In genomic region chr2:1744446-1745170, GRCh38 we compare ENCODE assay signal across 8 cellular contexts. TPM values are rescaled to one million over a fixed set of nuclear protein-coding genes. Genes with fewer than 3 reads are reported as not detected.
DNase-seq lines count a peak whose midpoint lies in the region; ATAC-seq, FAIRE-seq and TF ChIP-seq lines count a peak whose summit lies in the region.

Gene PXDN (minus strand): TSS chr2:1744515. CDS start chr2:1744455, 60 bp downstream.

- H3K79me2 ChIP-seq in ACC112 (ENCODE audit: control insufficient read depth, insufficient read depth, low read length, unreplicated experiment) (peaks cover 46% of the 10 kb centered on the region), astrocyte (ENCODE audit: insufficient read depth, low read length) (peaks cover 48% of the 10 kb centered on the region)

- ATAC-seq in GM18858 (IDR thresholded peaks at IDR 0.05; ENCODE audit: unreplicated experiment) (no peak), GM21526 (IDR thresholded peaks at IDR 0.05; ENCODE audit: low FRiP score, unreplicated experiment) (no peak), GM21529 (IDR thresholded peaks at IDR 0.05; ENCODE audit: unreplicated experiment) (no peak)

- H3K27me3 ChIP-seq in ACC112 (ENCODE audit: insufficient read depth, low read length) (peaks cover 11% of the 10 kb centered on the region; the same call in 1 of the 2 replicates), HUES64 (ENCODE audit: insufficient read depth, low read length) (peaks cover 27% of the 10 kb centered on the region), astrocyte (ENCODE audit: insufficient read depth, low read length) (no peaks in the 10 kb centered on the region), iPS-18a (ENCODE audit: control insufficient read depth, insufficient read depth, low read length) (peaks cover 41% of the 10 kb centered on the region)

- peaks cover 15% of the 10 kb centered on the region for H4K20me1 ChIP-seq in astrocyte (ENCODE audit: insufficient read depth, low read length)

- H3K9ac ChIP-seq in HUES64 (ENCODE audit: low read depth, low read length) (peak within 1 kb of the TSS; percentile 83), astrocyte (ENCODE audit: low read length) (peak within 1 kb of the TSS; percentile 97), iPS-18a (ENCODE audit: low read length) (peak within 1 kb of the TSS; percentile 67)

- peaks cover 25% of the 10 kb centered on the region for H3K27me3 Mint-ChIP-seq in astrocyte (ENCODE audit: low read depth, unreplicated experiment)

- peak within 1 kb of the TSS; percentile 89 for H3K4me3 Mint-ChIP-seq in astrocyte (ENCODE audit: unreplicated experiment)

- H3K27ac Mint-ChIP-seq in astrocyte (ENCODE audit: unreplicated experiment), result peak within 1 kb of the TSS; percentile 77

- H3K36me3 Mint-ChIP-seq in astrocyte (ENCODE audit: low read depth, unreplicated experiment), result peaks cover 12% of the 10 kb centered on the region

- no peak for TF ChIP-seq CTCF in astrocyte (IDR thresholded peaks at IDR 0.05; ENCODE audit: insufficient read depth, low read depth, low read length)

- H3K4me1 ChIP-seq in ACC112 (ENCODE audit: control insufficient read depth, insufficient read depth, low read length, unreplicated experiment), result peaks cover 32% of the 10 kb centered on the region
- peaks cover 17% of the 10 kb centered on the region for H3K4me1 ChIP-seq in HUES64 (ENCODE audit: insufficient read depth, low read length)
- H3K4me1 ChIP-seq in astrocyte (ENCODE audit: insufficient read depth, low read length), result peaks cover 47% of the 10 kb centered on the region
- H3K4me1 ChIP-seq in iPS-18a (ENCODE audit: control insufficient read depth, low read depth, low read length), result peaks cover 13% of the 10 kb centered on the region

- H3K9me3 ChIP-seq in HUES64 (ENCODE audit: insufficient read depth, low read depth, low read length) (no peaks in the 10 kb centered on the region), astrocyte (ENCODE audit: insufficient read depth, low read depth, low read length) (no peaks in the 10 kb centered on the region), iPS-18a (ENCODE audit: control insufficient read depth, low read depth, low read length) (no peaks in the 10 kb centered on the region)

- H3K9me3 Mint-ChIP-seq in astrocyte (ENCODE audit: unreplicated experiment), result no peaks in the 10 kb centered on the region

- H3K27ac ChIP-seq in ACC112 (ENCODE audit: low read depth, low read length), result peak within 1 kb of the TSS; percentile 99
- peak within 1 kb of the TSS; percentile 80 for H3K27ac ChIP-seq in HUES64 (ENCODE audit: low read depth, low read length)
- peak within 1 kb of the TSS; percentile 97 for H3K27ac ChIP-seq in astrocyte (ENCODE audit: low read depth, low read length)
- no peak within 1 kb of the TSS for H3K27ac ChIP-seq in iPS-18a (ENCODE audit: low read length)

- H3K4me1 Mint-ChIP-seq in astrocyte (ENCODE audit: low read depth, unreplicated experiment), result peaks cover 25% of the 10 kb centered on the region

- DNase-seq in astrocyte (ENCODE audit: low read depth) (peak; percentile 57), skeletal muscle cell (ENCODE audit: low read depth) (no peak)

- 13% methylated on average over 71 of the region's 71 CpGs for WGBS in HUES64

- H3K4me2 ChIP-seq in astrocyte (ENCODE audit: low read length), result peak within 1 kb of the TSS; percentile 89

- FAIRE-seq in astrocyte (lab: Jason Lieb, UNC), result no peak

- H3K4me3 ChIP-seq in ACC112 (ENCODE audit: low read depth, low read length) (peak within 1 kb of the TSS; percentile 98), HUES64 (ENCODE audit: low read length) (peak within 1 kb of the TSS; percentile 94), astrocyte (ENCODE audit: insufficient read depth, low read depth, low read length) (peak within 1 kb of the TSS; percentile 80), iPS-18a (ENCODE audit: low read length) (peak within 1 kb of the TSS; percentile 86), skeletal muscle cell (ENCODE audit: low read depth, low read length) (peak within 1 kb of the TSS; percentile 74)

- H2AFZ ChIP-seq in ACC112 (ENCODE audit: low read length, unreplicated experiment) (peak within 1 kb of the TSS; percentile 73), astrocyte (ENCODE audit: low read depth, low read length) (peak within 1 kb of the TSS; percentile 14)

- H3K36me3 ChIP-seq in ACC112 (ENCODE audit: insufficient read depth, low read length) (0 out of 2 replicates have a peak, but pooled peaks cover 3% of the 10 kb centered on the region), HUES64 (ENCODE audit: insufficient read depth, low read length) (0 out of 2 replicates have a peak, but pooled peaks cover 2% of the 10 kb centered on the region), astrocyte (ENCODE audit: insufficient read depth, low read length) (no peaks in the 10 kb centered on the region), iPS-18a (ENCODE audit: control insufficient read depth, low read depth, low read length) (no peaks in the 10 kb centered on the region)

RNA-seq across cellular contexts. Expression of gene PXDN, which starts in this region (rescaled TPM):
- 80.4 TPM for polyA plus RNA-seq in HUES64 (2013, experiment 1 of 2)
- polyA plus RNA-seq in HUES64 (2013, experiment 2 of 2), result 87.2 TPM
- total RNA-seq in astrocyte, result 417 and 467 TPM in 2 replicates
